ENCODE assay signal across 12 cellular contexts in genomic region chr19:43104215-43104847, GRCh38. TPM values are rescaled to one million over a fixed set of nuclear protein-coding genes. Genes with fewer than 3 reads are reported as not detected.
A peak's percentile ranks its signal among the peaks of the same experiment; 100 is the strongest.
DNase-seq lines count a peak whose midpoint lies in the region; ATAC-seq, FAIRE-seq and TF ChIP-seq lines count a peak whose summit lies in the region.
"Not testable (repeated sequence)": the region's sequence is repeated elsewhere in the genome, so short reads cannot be mapped to it uniquely, and the experiment has no call there.
"Had no signal": no experiment of that assay in that cellular context is flagged by ENCODE, and none has a peak within 500 bp of the region (broad histone marks: within the 10 kb centered on the region; RNA-seq: fewer than 3 reads in every experiment).

No MANE protein-coding gene starts in this region.

- not testable (repeated sequence) for TF ChIP-seq EP300 in A549 (IDR thresholded peaks at IDR 0.05)

- TF ChIP-seq RAD21 in A549 (conservative IDR thresholded peaks at IDR 0.05 in 1 of 2, IDR thresholded peaks at IDR 0.05 in 1 of 2) = peak; percentile 85 to 95

- H3K9me3 ChIP-seq in A549 = peaks cover 35% of the 10 kb centered on the region

- not testable (repeated sequence) for H3K4me3 ChIP-seq in A549; astrocyte of the spinal cord (ENCODE audit: low read depth, low read length); fibroblast of mammary gland (ENCODE audit: control insufficient read depth, low read depth, low read length)

- POLR2A ChIA-PET in A549 (lab: Yijun Ruan, JAX) = not testable (repeated sequence)

- not testable (repeated sequence) for H3K4me1 ChIP-seq in A549

- in situ Hi-C loops in astrocyte of the spinal cord (cut with HindIII; ENCODE audit: low sequenced_read_pairs) = not testable (repeated sequence)

- peak in 1 of 2 experiments; percentile 77 for DNase-seq in A549 (ENCODE audit: low read depth in 1 of 2, low spot score in 1 of 2)
- DNase-seq in EH (ENCODE audit: low read depth) = peak; percentile 84
- peak; percentile 78 for DNase-seq in HT-29 (ENCODE audit: low spot score)
- peak; percentile 68 for DNase-seq in NCI-H2029 (lab: John Stamatoyannopoulos, UW)
- peak; percentile 50 for DNase-seq in RKO (ENCODE audit: low spot score)
- DNase-seq in astrocyte of the spinal cord (ENCODE audit: low read depth, low spot score) = peak; percentile 53
- DNase-seq in fibroblast of mammary gland (ENCODE audit: low read depth) = peak; percentile 74
- DNase-seq in lung microvascular endothelial cell (ENCODE audit: low read depth in 2 of 2) = peak; percentile 70 to 77

- not testable (repeated sequence) for H3K4me2 ChIP-seq in A549

- TF ChIP-seq CTCF in A549 (IDR thresholded peaks at IDR 0.05) (peak; percentile 62), astrocyte of the spinal cord (IDR thresholded peaks at IDR 0.05; ENCODE audit: low read depth, low read length) (peak; percentile 44), fibroblast of mammary gland (conservative IDR thresholded peaks at IDR 0.05; ENCODE audit: control insufficient read depth, insufficient read depth, low read depth, low read length) (peak; percentile 66)

- peak; percentile 39 to 67; a peak in 4 of 6 replicates for ATAC-seq in A549

- not testable (repeated sequence) for TF ChIP-seq POLR2A in A549 (IDR thresholded peaks at IDR 0.05; ENCODE audit: low read length)

- peak; percentile 93 for FAIRE-seq in A549 (lab: Jason Lieb, UNC)

- H3K27ac ChIP-seq in A549 = not testable (repeated sequence)

- 20% methylated on average over 2 of the region's 2 CpGs for WGBS in A549 (ENCODE audit: missing lambda C conversion rate)

- CTCF ChIA-PET in A549 (lab: Yijun Ruan, JAX) = interaction anchor here (0.6 to 2.3 kb wide), 19 partner anchors 12 to 491 kb away, joined by 3 to 9 read pairs (median 3); partner anchors contain the start of gene IRGQ

TF ChIP-seq in A549, 52 proteins besides CTCF, POLR2A, EP300 and RAD21:
- TF ChIP-seq MAX (IDR thresholded peaks at IDR 0.05) (0 out of 2 replicates have a peak, but pooled peaks have one; percentile 25), SMC3 (IDR thresholded peaks at IDR 0.05) (peak; percentile 82)

RNA-seq across cellular contexts. Expression of gene PSG2, which starts 21.8 kb away (rescaled TPM):
- polyA plus RNA-seq in A549 (2011; rRNA removed) (not detected in 2 replicates), A549 (2017; fragmentation: RNase III; extraction: RNeasy Plus Mini Kit Qiagen cat#74134 plus additional on column Dnase treatment) (not detected in 3 replicates)
- not detected in 2 replicates for polyA plus RNA-seq in A549 (2012; cell fraction: cytosol; rRNA removed)
- polyA plus RNA-seq in A549 (2012; cell fraction: nucleus; rRNA removed) = 0.06 TPM in 1 of 2 replicates, not detected in the other
- not detected in 2 replicates for polyA minus RNA-seq in A549 (2011; rRNA and poly(A)+ RNA removed)
- not detected in 2 replicates for total RNA-seq in HT-29 (2014; rRNA removed; shearing (Covaris generic))
- total RNA-seq in lung microvascular endothelial cell = not detected in 2 replicates
- total RNA-seq: activated naive CD8-positive, alpha-beta T cell treated with anti-CD3 and anti-CD28 coated beads for 36 hours; ovary; SJCRH30; upper lobe of left lung had no signal
- polyA plus RNA-seq: ovary had no signal
